Comparison of ENCODE assay signal across 8 cellular contexts in genomic region chr3:107855710-107856109, GRCh38.
DNase-seq lines count a peak whose midpoint lies in the region; ATAC-seq and TF ChIP-seq lines count a peak whose summit lies in the region.

No MANE protein-coding gene starts in this region.

- 57 to 59% methylated on average over 5 of the region's 5 CpGs for WGBS in body of pancreas, 2 donors

- no peak overlapping the region for H3K27ac ChIP-seq in body of pancreas

- H3K9me3 ChIP-seq in body of pancreas, result no peaks in the 10 kb centered on the region

- peak in 4 of 7 experiments; percentile 6 to 26 (median 13) for TF ChIP-seq CTCF in body of pancreas (IDR thresholded peaks at IDR 0.05)

- H3K36me3 ChIP-seq in body of pancreas (replicated peaks in 1 of 2; ENCODE audit: insufficient read depth in 1 of 2, low read depth in 2 of 2), result no peaks in the 10 kb centered on the region

- no peaks in the 10 kb centered on the region for H3K4me1 ChIP-seq in body of pancreas

- no peaks in the 10 kb centered on the region for H3K27me3 ChIP-seq in body of pancreas

- intact Hi-C loops in body of pancreas (cut with DNase I), result no loop called here

- peak; percentile 72 for DNase-seq in SIG-M5 treated with dmso at 0.1 percent for 504 hours (lab: John Stamatoyannopoulos, UW; ENCODE audit: unreplicated experiment)
- DNase-seq in SIG-M5 (lab: John Stamatoyannopoulos, UW), result no peak
- DNase-seq in M059J (ENCODE audit: low read depth), result peak; percentile 68
- DNase-seq in body of pancreas, result peak in 2 of 4 donors; percentile 8 to 20
- DNase-seq in pulmonary artery endothelial cell (ENCODE audit: low read depth, low spot score), result peak; percentile 1
- DNase-seq in OCI-M2 (lab: John Stamatoyannopoulos, UW; ENCODE audit: unreplicated experiment), result no peak
- DNase-seq in activated gamma-delta T cell treated with Interleukin-2 at 50 U/mL for 16 hours, result no peak

- ATAC-seq in body of pancreas, result peak; percentile 40
- no peak for ATAC-seq in HG03045 (IDR thresholded peaks at IDR 0.05; ENCODE audit: unreplicated experiment)

- H3K4me3 ChIP-seq in body of pancreas, result no peak overlapping the region

- TF ChIP-seq POLR2A in body of pancreas (IDR thresholded peaks at IDR 0.05), result no peak

Comparison
In these comparisons a context has a peak if more than half of its experiments do, and no peak if none do; other contexts are left out.
1. DNase-seq: peak in SIG-M5 treated with dmso at 0.1 percent for 504 hours (single experiment), M059J (single experiment) and pulmonary artery endothelial cell (single experiment); none in SIG-M5 (single experiment), OCI-M2 (single experiment) and activated gamma-delta T cell treated with Interleukin-2 at 50 U/mL for 16 hours (single experiment).